Comparison of ENCODE assay signal across 13 cellular contexts in genomic region chr11:35531246-35531645, GRCh38. TPM values are rescaled to one million over a fixed set of nuclear protein-coding genes. Genes with fewer than 3 reads are reported as not detected.
"Had no signal": no experiment of that assay in that cellular context is flagged by ENCODE, and none has a peak within 500 bp of the region (broad histone marks: within the 10 kb centered on the region; RNA-seq: fewer than 3 reads in every experiment).

No MANE protein-coding gene starts in this region.

- H3K9me3 ChIP-seq: gastroesophageal sphincter, neutrophil, tibial nerve had no signal

- H3K4me3 ChIP-seq: gastroesophageal sphincter, tibial nerve had no signal

- H3K27ac ChIP-seq: gastroesophageal sphincter, neutrophil, WERI-Rb-1 had no signal

- H3K36me3 ChIP-seq: gastroesophageal sphincter, neutrophil, tibial nerve, WERI-Rb-1 had no signal

- DNase-seq: activated CD4-positive, alpha-beta T cell treated with anti-CD3 and anti-CD28 coated beads for 4 hours; activated CD8-positive, alpha-beta T cell treated with anti-CD3 and anti-CD28 coated beads, Interleukin-2, amount 10 ng/mL, durations not matched to agents 7 days and 5 days; activated naive CD4-positive, alpha-beta T cell; hippocampal formation; naive thymus-derived CD8-positive, alpha-beta T cell; stimulated activated CD4-positive, alpha-beta T cell treated with anti-CD3 and anti-CD28 coated beads, Interleukin-1b, Interleukin-23, amount 100 ng/mL, for 48 hours; stimulated activated naive B cell treated with anti-CD40 and anti-IgM and Interleukin-4, amounts not matched to agents 10 μg/mL and 1 μg/mL and 100 μg/mL, for 72 hours; T-cell; WERI-Rb-1 had no signal

RNA-seq across cellular contexts. Expression of gene PAMR1, which starts 5.8 kb away (rescaled TPM):
- total RNA-seq: activated CD8-positive, alpha-beta T cell treated with anti-CD3 and anti-CD28 coated beads, Interleukin-2, amount 10 ng/mL, durations not matched to agents 7 days and 5 days; activated T-helper 1 cell treated with anti-CD3 and anti-CD28 coated beads, Interleukin-12 subunit alpha, Interleukin-12 subunit beta, Interleukin-2, Interleukin-4 antibody, amounts not matched to agents 30 ng/mL and 10 ng/mL and 1 ng/mL, durations not matched to agents 14 hours and 24 hours and 36 hours; naive thymus-derived CD8-positive, alpha-beta T cell had no signal
- polyA plus RNA-seq: naive thymus-derived CD8-positive, alpha-beta T cell had no signal
